Comparison of ENCODE assay signal across 1 cellular context in the genomic region with DNA sequence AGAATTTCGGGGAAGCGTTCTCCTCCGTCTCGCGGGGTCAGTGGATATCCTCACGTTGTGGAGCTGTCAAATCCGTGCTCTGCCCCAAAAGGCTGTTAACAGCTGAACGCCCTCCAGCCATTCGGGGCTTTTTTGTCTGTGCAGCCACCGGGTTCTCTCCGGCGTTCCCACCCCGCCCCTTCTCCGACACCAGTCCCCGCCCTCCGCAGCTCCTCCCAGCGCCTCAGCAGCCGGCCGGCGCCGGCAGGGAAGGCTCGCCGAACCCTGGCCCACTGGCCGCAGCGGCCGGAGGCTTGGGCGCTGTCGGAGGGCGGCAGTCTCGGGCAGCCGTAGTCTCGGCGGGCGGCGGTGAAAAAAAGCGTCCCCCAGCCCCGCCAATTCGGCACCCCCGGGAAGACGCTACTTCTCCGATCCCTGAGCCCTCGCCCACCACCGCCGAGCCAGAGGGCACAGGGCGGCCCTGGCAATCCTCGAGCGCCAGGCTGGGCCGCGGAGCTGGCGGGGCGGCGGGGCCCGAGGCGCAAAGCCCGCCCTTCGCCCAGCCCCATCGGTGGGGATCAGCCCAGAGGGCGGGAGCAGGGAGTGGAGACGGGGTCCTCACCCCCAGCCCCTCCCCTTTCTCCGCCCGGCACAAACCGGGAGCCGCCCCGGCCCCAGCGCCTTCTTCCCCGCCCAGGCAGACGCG.
TF ChIP-seq lines count a peak whose summit lies in the region.

A gene (minus strand): TSS at position 496 of the 685 bp plus-strand sequence. CDS start 773 bp downstream, outside the sequence.

TF ChIP-seq in HepG2, 621 proteins besides CTCF, POLR2A, EP300 and RAD21 (continued from another document and continues in another):
- TF ChIP-seq GABPA (IDR thresholded peaks at IDR 0.05; ENCODE audit: low read depth, low read length) (no peak), GABPA (CRISPR knock-in tag; IDR thresholded peaks at IDR 0.05; ENCODE audit: low read depth) (no peak), ZNF326 (CRISPR knock-in tag; IDR thresholded peaks at IDR 0.05; ENCODE audit: borderline replicate concordance) (no peak), TARDBP (CRISPR knock-in tag; IDR thresholded peaks at IDR 0.05) (peak; percentile 32; the same call in 1 of the 2 replicates), ZNF124 (CRISPR knock-in tag; IDR thresholded peaks at IDR 0.05) (no peak), SOX5 (CRISPR knock-in tag; IDR thresholded peaks at IDR 0.05; ENCODE audit: borderline replicate concordance) (no peak; the same call in 1 of the 2 replicates), AGO1 (IDR thresholded peaks at IDR 0.05; ENCODE audit: low read depth, low read length, poor library complexity, severe bottlenecking) (no peak), MIXL1 (CRISPR knock-in tag; IDR thresholded peaks at IDR 0.05) (no peak), TP53 (CRISPR knock-in tag; conservative IDR thresholded peaks at IDR 0.05) (no peak), REL (CRISPR knock-in tag; conservative IDR thresholded peaks at IDR 0.05) (peak; percentile 77; the same call in 1 of the 2 replicates), ZFP37 (CRISPR knock-in tag; IDR thresholded peaks at IDR 0.05; ENCODE audit: borderline replicate concordance) (no peak), NFRKB (IDR thresholded peaks at IDR 0.05) (no peak), KLF13 (CRISPR knock-in tag; IDR thresholded peaks at IDR 0.05) (peak; percentile 31; the same call in 1 of the 2 replicates), POLR2AphosphoS2 (IDR thresholded peaks at IDR 0.05; ENCODE audit: low read depth, low read length) (no peak), ARID2 (CRISPR knock-in tag; IDR thresholded peaks at IDR 0.05; ENCODE audit: borderline replicate concordance) (peak; percentile 86), SNAPC2 (CRISPR knock-in tag; IDR thresholded peaks at IDR 0.05) (no peak), ZNF792 (CRISPR knock-in tag; IDR thresholded peaks at IDR 0.05) (no peak; the same call in 1 of the 2 replicates), ZNF605 (CRISPR knock-in tag; IDR thresholded peaks at IDR 0.05) (no peak), ASH2L (IDR thresholded peaks at IDR 0.05; ENCODE audit: insufficient read length, low read depth, low read length) (peak; percentile 83), FLYWCH1 (CRISPR knock-in tag; IDR thresholded peaks at IDR 0.05) (0 out of 2 replicates have a peak, but pooled peaks have one; percentile 86), KLF16 (CRISPR knock-in tag; IDR thresholded peaks at IDR 0.05) (peak in 1 of 2 experiments; percentile 76; a peak in 1 of 4 replicates), ZNF33B (CRISPR knock-in tag; IDR thresholded peaks at IDR 0.05) (no peak), ZNF616 (CRISPR knock-in tag; IDR thresholded peaks at IDR 0.05; ENCODE audit: low read depth) (peak; percentile 52), ZNF549 (CRISPR knock-in tag; IDR thresholded peaks at IDR 0.05) (no peak), NFKB2 (CRISPR knock-in tag; IDR thresholded peaks at IDR 0.05; ENCODE audit: borderline replicate concordance) (peak; percentile 82; the same call in 1 of the 2 replicates), ZNF430 (CRISPR knock-in tag; IDR thresholded peaks at IDR 0.05) (no peak), ZNF746 (CRISPR knock-in tag; IDR thresholded peaks at IDR 0.05) (0 out of 2 replicates have a peak, but pooled peaks have one; percentile 18), ZKSCAN5 (CRISPR knock-in tag; IDR thresholded peaks at IDR 0.05) (no peak), MED1 (CRISPR knock-in tag; IDR thresholded peaks at IDR 0.05) (peak; percentile 42; the same call in 1 of the 2 replicates), HOXA3 (CRISPR knock-in tag; IDR thresholded peaks at IDR 0.05) (no peak; the same call in 1 of the 2 replicates), HDAC6 (IDR thresholded peaks at IDR 0.05; ENCODE audit: low read depth, low read length) (no peak), ZNF629 (CRISPR knock-in tag; conservative IDR thresholded peaks at IDR 0.05) (no peak; the same call in 1 of the 2 replicates), ZNF790 (CRISPR knock-in tag; IDR thresholded peaks at IDR 0.05; ENCODE audit: borderline replicate concordance) (no peak; the same call in 1 of the 2 replicates), SMYD3 (CRISPR knock-in tag; IDR thresholded peaks at IDR 0.05) (no peak), ZNF557 (CRISPR knock-in tag; IDR thresholded peaks at IDR 0.05) (no peak), GFI1 (CRISPR knock-in tag; IDR thresholded peaks at IDR 0.05; ENCODE audit: borderline replicate concordance) (peak; percentile 23; the same call in 1 of the 2 replicates), CEBPB (IDR thresholded peaks at IDR 0.05; ENCODE audit: borderline replicate concordance, low read depth, low read length) (no peak), MTA3 (CRISPR knock-in tag; IDR thresholded peaks at IDR 0.05) (no peak), TOE1 (CRISPR knock-in tag; IDR thresholded peaks at IDR 0.05) (no peak)
- TF ChIP-seq, protein P1, sequence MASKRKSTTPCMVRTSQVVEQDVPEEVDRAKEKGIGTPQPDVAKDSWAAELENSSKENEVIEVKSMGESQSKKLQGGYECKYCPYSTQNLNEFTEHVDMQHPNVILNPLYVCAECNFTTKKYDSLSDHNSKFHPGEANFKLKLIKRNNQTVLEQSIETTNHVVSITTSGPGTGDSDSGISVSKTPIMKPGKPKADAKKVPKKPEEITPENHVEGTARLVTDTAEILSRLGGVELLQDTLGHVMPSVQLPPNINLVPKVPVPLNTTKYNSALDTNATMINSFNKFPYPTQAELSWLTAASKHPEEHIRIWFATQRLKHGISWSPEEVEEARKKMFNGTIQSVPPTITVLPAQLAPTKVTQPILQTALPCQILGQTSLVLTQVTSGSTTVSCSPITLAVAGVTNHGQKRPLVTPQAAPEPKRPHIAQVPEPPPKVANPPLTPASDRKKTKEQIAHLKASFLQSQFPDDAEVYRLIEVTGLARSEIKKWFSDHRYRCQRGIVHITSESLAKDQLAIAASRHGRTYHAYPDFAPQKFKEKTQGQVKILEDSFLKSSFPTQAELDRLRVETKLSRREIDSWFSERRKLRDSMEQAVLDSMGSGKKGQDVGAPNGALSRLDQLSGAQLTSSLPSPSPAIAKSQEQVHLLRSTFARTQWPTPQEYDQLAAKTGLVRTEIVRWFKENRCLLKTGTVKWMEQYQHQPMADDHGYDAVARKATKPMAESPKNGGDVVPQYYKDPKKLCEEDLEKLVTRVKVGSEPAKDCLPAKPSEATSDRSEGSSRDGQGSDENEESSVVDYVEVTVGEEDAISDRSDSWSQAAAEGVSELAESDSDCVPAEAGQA (IDR thresholded peaks at IDR 0.05; ENCODE audit: low read depth) = no peak
- TF ChIP-seq, protein P1 (CRISPR knock-in tag; IDR thresholded peaks at IDR 0.05; ENCODE audit: borderline replicate concordance) = 0 out of 2 replicates have a peak, but pooled peaks have one; percentile 50
- TF ChIP-seq, protein P2, sequence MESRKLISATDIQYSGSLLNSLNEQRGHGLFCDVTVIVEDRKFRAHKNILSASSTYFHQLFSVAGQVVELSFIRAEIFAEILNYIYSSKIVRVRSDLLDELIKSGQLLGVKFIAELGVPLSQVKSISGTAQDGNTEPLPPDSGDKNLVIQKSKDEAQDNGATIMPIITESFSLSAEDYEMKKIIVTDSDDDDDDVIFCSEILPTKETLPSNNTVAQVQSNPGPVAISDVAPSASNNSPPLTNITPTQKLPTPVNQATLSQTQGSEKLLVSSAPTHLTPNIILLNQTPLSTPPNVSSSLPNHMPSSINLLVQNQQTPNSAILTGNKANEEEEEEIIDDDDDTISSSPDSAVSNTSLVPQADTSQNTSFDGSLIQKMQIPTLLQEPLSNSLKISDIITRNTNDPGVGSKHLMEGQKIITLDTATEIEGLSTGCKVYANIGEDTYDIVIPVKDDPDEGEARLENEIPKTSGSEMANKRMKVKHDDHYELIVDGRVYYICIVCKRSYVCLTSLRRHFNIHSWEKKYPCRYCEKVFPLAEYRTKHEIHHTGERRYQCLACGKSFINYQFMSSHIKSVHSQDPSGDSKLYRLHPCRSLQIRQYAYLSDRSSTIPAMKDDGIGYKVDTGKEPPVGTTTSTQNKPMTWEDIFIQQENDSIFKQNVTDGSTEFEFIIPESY (CRISPR knock-in tag; IDR thresholded peaks at IDR 0.05) = peak; percentile 27; the same call in 1 of the 2 replicates
- TF ChIP-seq, protein P3, sequence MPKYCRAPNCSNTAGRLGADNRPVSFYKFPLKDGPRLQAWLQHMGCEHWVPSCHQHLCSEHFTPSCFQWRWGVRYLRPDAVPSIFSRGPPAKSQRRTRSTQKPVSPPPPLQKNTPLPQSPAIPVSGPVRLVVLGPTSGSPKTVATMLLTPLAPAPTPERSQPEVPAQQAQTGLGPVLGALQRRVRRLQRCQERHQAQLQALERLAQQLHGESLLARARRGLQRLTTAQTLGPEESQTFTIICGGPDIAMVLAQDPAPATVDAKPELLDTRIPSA (CRISPR knock-in tag; IDR thresholded peaks at IDR 0.05; ENCODE audit: borderline replicate concordance) = 0 out of 2 replicates have a peak, but pooled peaks have one; percentile 92
- TF ChIP-seq, protein P4, sequence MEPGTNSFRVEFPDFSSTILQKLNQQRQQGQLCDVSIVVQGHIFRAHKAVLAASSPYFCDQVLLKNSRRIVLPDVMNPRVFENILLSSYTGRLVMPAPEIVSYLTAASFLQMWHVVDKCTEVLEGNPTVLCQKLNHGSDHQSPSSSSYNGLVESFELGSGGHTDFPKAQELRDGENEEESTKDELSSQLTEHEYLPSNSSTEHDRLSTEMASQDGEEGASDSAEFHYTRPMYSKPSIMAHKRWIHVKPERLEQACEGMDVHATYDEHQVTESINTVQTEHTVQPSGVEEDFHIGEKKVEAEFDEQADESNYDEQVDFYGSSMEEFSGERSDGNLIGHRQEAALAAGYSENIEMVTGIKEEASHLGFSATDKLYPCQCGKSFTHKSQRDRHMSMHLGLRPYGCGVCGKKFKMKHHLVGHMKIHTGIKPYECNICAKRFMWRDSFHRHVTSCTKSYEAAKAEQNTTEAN (CRISPR knock-in tag; conservative IDR thresholded peaks at IDR 0.05) = no peak
- TF ChIP-seq, protein P5, sequence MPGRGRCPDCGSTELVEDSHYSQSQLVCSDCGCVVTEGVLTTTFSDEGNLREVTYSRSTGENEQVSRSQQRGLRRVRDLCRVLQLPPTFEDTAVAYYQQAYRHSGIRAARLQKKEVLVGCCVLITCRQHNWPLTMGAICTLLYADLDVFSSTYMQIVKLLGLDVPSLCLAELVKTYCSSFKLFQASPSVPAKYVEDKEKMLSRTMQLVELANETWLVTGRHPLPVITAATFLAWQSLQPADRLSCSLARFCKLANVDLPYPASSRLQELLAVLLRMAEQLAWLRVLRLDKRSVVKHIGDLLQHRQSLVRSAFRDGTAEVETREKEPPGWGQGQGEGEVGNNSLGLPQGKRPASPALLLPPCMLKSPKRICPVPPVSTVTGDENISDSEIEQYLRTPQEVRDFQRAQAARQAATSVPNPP (CRISPR knock-in tag; IDR thresholded peaks at IDR 0.05) = peak; percentile 81; the same call in 1 of the 2 replicates
- TF ChIP-seq, protein P6, sequence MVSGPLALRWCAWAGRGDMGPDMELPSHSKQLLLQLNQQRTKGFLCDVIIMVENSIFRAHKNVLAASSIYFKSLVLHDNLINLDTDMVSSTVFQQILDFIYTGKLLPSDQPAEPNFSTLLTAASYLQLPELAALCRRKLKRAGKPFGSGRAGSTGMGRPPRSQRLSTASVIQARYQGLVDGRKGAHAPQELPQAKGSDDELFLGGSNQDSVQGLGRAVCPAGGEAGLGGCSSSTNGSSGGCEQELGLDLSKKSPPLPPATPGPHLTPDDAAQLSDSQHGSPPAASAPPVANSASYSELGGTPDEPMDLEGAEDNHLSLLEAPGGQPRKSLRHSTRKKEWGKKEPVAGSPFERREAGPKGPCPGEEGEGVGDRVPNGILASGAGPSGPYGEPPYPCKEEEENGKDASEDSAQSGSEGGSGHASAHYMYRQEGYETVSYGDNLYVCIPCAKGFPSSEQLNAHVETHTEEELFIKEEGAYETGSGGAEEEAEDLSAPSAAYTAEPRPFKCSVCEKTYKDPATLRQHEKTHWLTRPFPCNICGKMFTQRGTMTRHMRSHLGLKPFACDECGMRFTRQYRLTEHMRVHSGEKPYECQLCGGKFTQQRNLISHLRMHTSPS (CRISPR knock-in tag; IDR thresholded peaks at IDR 0.05; ENCODE audit: low read depth) = no peak; the same call in 1 of the 2 replicates
- TF ChIP-seq, protein P7, sequence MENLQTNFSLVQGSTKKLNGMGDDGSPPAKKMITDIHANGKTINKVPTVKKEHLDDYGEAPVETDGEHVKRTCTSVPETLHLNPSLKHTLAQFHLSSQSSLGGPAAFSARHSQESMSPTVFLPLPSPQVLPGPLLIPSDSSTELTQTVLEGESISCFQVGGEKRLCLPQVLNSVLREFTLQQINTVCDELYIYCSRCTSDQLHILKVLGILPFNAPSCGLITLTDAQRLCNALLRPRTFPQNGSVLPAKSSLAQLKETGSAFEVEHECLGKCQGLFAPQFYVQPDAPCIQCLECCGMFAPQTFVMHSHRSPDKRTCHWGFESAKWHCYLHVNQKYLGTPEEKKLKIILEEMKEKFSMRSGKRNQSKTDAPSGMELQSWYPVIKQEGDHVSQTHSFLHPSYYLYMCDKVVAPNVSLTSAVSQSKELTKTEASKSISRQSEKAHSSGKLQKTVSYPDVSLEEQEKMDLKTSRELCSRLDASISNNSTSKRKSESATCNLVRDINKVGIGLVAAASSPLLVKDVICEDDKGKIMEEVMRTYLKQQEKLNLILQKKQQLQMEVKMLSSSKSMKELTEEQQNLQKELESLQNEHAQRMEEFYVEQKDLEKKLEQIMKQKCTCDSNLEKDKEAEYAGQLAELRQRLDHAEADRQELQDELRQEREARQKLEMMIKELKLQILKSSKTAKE (CRISPR knock-in tag; IDR thresholded peaks at IDR 0.05; ENCODE audit: borderline replicate concordance) = no peak
- TF ChIP-seq, protein P8, sequence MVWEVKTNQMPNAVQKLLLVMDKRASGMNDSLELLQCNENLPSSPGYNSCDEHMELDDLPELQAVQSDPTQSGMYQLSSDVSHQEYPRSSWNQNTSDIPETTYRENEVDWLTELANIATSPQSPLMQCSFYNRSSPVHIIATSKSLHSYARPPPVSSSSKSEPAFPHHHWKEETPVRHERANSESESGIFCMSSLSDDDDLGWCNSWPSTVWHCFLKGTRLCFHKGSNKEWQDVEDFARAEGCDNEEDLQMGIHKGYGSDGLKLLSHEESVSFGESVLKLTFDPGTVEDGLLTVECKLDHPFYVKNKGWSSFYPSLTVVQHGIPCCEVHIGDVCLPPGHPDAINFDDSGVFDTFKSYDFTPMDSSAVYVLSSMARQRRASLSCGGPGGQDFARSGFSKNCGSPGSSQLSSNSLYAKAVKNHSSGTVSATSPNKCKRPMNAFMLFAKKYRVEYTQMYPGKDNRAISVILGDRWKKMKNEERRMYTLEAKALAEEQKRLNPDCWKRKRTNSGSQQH (CRISPR knock-in tag; IDR thresholded peaks at IDR 0.05; ENCODE audit: low read depth) = peak; percentile 79; the same call in 1 of the 2 replicates
